ENCODE assay signal across 8 cellular contexts in the genomic region with DNA sequence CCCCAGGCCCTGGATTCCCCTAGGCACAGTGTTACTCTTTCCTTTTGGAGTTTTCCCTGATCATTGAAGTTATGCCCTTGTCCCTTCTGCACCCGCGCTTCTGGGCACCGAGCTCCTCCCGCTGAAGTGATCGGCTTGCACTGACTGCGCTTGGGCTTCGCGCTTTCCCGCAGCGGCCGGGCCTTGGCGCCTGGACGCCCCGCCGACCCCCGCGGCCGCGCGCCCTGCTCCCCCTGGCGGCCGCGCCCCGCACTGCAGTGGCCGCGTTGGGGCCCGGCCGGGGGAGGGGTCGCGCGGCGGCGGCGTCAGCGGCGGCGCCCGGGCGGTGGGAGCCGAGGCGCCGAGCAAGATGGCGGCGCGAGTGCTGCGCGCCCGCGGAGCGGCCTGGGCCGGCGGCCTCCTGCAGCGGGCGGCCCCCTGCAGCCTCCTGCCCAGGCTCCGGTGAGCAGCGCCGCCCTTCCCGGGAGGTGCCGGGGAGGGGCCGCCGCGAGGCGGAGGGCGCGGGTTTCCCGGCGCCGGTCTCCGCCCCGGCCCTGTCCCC. TPM values are rescaled to one million over a fixed set of nuclear protein-coding genes. Genes with fewer than 3 reads are reported as not detected.
DNase-seq lines count a peak whose midpoint lies in the region; ATAC-seq and TF ChIP-seq lines count a peak whose summit lies in the region.

A gene (plus strand): TSS at position 325 of the 541 bp plus-strand sequence. CDS start 25 bp downstream, at position 350.

- no peaks in the 10 kb centered on the region for H3K27me3 ChIP-seq in OCI-LY1 (ENCODE audit: insufficient read depth, low read length)
- no peaks in the 10 kb centered on the region for H3K27me3 ChIP-seq in fibroblast of lung (ENCODE audit: control insufficient read depth, insufficient read depth, low read length)

- H3K4me3 ChIP-seq in OCI-LY1 (ENCODE audit: low read depth, low read length, poor library complexity, severe bottlenecking): peak within 1 kb of the TSS; percentile 80
- peak within 1 kb of the TSS; percentile 52 to 78 (median 65) for H3K4me3 ChIP-seq in fibroblast of lung (replicated peaks in 1 of 4; ENCODE audit: control extremely low read depth in 1 of 4, insufficient read depth in 1 of 4, low read depth in 3 of 4, low read length in 4 of 4)

- ATAC-seq in GM19397 (IDR thresholded peaks at IDR 0.05; ENCODE audit: unreplicated experiment): peak; percentile 83
- peak; percentile 57 for ATAC-seq in HG03558 (IDR thresholded peaks at IDR 0.05; ENCODE audit: extremely low read depth, unreplicated experiment)
- ATAC-seq in natural killer cell: peak; percentile 89 to 93 (median 91)
- peak; percentile 89 for ATAC-seq in stimulated activated naive CD8-positive, alpha-beta T cell treated with anti-CD3 and anti-CD28 coated beads, Interleukin-15, amount 100 ng/mL, for 72 hours

- H4K20me1 ChIP-seq in OCI-LY1 (ENCODE audit: insufficient read depth, low read length): no peaks in the 10 kb centered on the region
- no peaks in the 10 kb centered on the region for H4K20me1 ChIP-seq in fibroblast of lung (ENCODE audit: control insufficient read depth, extremely low read depth, insufficient read depth, low read length)

- H3K9me2 ChIP-seq in OCI-LY1 (ENCODE audit: low read depth, low read length): no peaks in the 10 kb centered on the region

- H3K4me3 Mint-ChIP-seq in Calu3 (ENCODE audit: low read depth, unreplicated experiment) (peak within 1 kb of the TSS; percentile 76), natural killer cell (peak within 1 kb of the TSS; percentile 86)
- peak within 1 kb of the TSS; percentile 86 to 89 for H3K4me3 Mint-ChIP-seq in stimulated activated naive CD8-positive, alpha-beta T cell treated with anti-CD3 and anti-CD28 coated beads, Interleukin-15, amount 100 ng/mL, for 72 hours

- H3K4me1 Mint-ChIP-seq in Calu3 (ENCODE audit: low read depth, unreplicated experiment) (no peaks in the 10 kb centered on the region), natural killer cell (peaks cover 9 to 18% of the 10 kb centered on the region in 2 donors)
- peaks cover 34% of the 10 kb centered on the region for H3K4me1 Mint-ChIP-seq in stimulated activated naive CD8-positive, alpha-beta T cell treated with anti-CD3 and anti-CD28 coated beads, Interleukin-15, amount 100 ng/mL, for 72 hours

- CTCF ChIA-PET in Calu3 (lab: Charles Lee): interaction anchor here (0.6 to 0.8 kb wide), 3 partner anchors 69 to 323 kb away, joined by 3 to 6 read pairs (median 3); no protein-coding TSS in a partner anchor

- H3F3A ChIP-seq in OCI-LY1 (ENCODE audit: insufficient read depth, low read length): 0 out of 2 replicates have a peak, but pooled peaks cover 7% of the 10 kb centered on the region

- H3K36me3 Mint-ChIP-seq in Calu3 (ENCODE audit: insufficient read depth, unreplicated experiment) (peaks cover 7% of the 10 kb centered on the region), natural killer cell (no peaks in the 10 kb centered on the region)

- H3K79me2 ChIP-seq in OCI-LY1 (ENCODE audit: insufficient read depth, low read length) (no peaks in the 10 kb centered on the region), fibroblast of lung (ENCODE audit: control insufficient read depth, insufficient read depth, low read length) (peaks cover 2% of the 10 kb centered on the region)

- H3K4me1 ChIP-seq in OCI-LY1 (ENCODE audit: insufficient read depth, low read length, severe bottlenecking): peaks cover 7% of the 10 kb centered on the region
- peaks cover 5% of the 10 kb centered on the region for H3K4me1 ChIP-seq in fibroblast of lung (ENCODE audit: control insufficient read depth, extremely low read depth, insufficient read depth, low read length)

- intact Hi-C loops in Calu3 (cut with micrococcal nuclease; ENCODE audit: unreplicated experiment): loop anchor here (1.0 kb wide), 1 partner anchor 323 kb away; no protein-coding TSS in a partner anchor
- intact Hi-C loops in natural killer cell (cut with micrococcal nuclease): loop anchor here (1.0 to 10.0 kb wide), 3 partner anchors 14 to 430 kb away; a partner anchor contains a TSS

- H3K9me3 Mint-ChIP-seq in Calu3 (ENCODE audit: low read depth, unreplicated experiment): no peaks in the 10 kb centered on the region
- no peaks in the 10 kb centered on the region for H3K9me3 Mint-ChIP-seq in natural killer cell
- no peaks in the 10 kb centered on the region for H3K9me3 Mint-ChIP-seq in stimulated activated naive CD8-positive, alpha-beta T cell treated with anti-CD3 and anti-CD28 coated beads, Interleukin-15, amount 100 ng/mL, for 72 hours

- H3K4me2 ChIP-seq in OCI-LY1 (ENCODE audit: low read length): peak within 1 kb of the TSS; percentile 73
- peak within 1 kb of the TSS; percentile 75 for H3K4me2 ChIP-seq in fibroblast of lung (ENCODE audit: extremely low read depth, insufficient read depth, low read length)

- peak; percentile 87 for DNase-seq in Calu3
- DNase-seq in activated T-helper 1 cell treated with Interleukin-2 at 50 U/mL for 16 hours (ENCODE audit: low read depth): peak; percentile 55
- DNase-seq in fibroblast of lung (ENCODE audit: low read depth in 2 of 2): peak; percentile 43 to 46
- DNase-seq in natural killer cell: peak; percentile 72
- peak; percentile 71 to 77 for DNase-seq in stimulated activated naive CD8-positive, alpha-beta T cell treated with anti-CD3 and anti-CD28 coated beads, Interleukin-15, amount 100 ng/mL, for 72 hours

- H3K9me3 ChIP-seq in OCI-LY1 (ENCODE audit: low read length) (no peaks in the 10 kb centered on the region), fibroblast of lung (ENCODE audit: control insufficient read depth, insufficient read depth, low read depth, low read length) (no peaks in the 10 kb centered on the region)

- H2AFZ ChIP-seq in OCI-LY1 (ENCODE audit: low read length) (peak within 1 kb of the TSS; percentile 83; the same call in 1 of the 2 replicates), fibroblast of lung (ENCODE audit: low read length) (peak within 1 kb of the TSS; percentile 89)

- H3K27ac ChIP-seq in OCI-LY1 (ENCODE audit: low read depth, low read length, poor library complexity, severe bottlenecking) (peak within 1 kb of the TSS; percentile 22), fibroblast of lung (ENCODE audit: insufficient read depth, low read length) (peak within 1 kb of the TSS; percentile 59)

- H3K9ac ChIP-seq in OCI-LY1 (ENCODE audit: low read length) (peak within 1 kb of the TSS; percentile 83), fibroblast of lung (ENCODE audit: insufficient read depth, low read length) (peak within 1 kb of the TSS; percentile 63)

- no TSS peak for BruUV-seq in Calu3 (replicated peaks; lab: Mats Ljungman, UMichigan)

- H3K27me3 Mint-ChIP-seq in Calu3 (ENCODE audit: unreplicated experiment) (no peaks in the 10 kb centered on the region), natural killer cell (ENCODE audit: low read depth in 2 of 2) (no peaks in the 10 kb centered on the region)
- no peaks in the 10 kb centered on the region for H3K27me3 Mint-ChIP-seq in stimulated activated naive CD8-positive, alpha-beta T cell treated with anti-CD3 and anti-CD28 coated beads, Interleukin-15, amount 100 ng/mL, for 72 hours

- TF ChIP-seq CTCF in Calu3 (IDR thresholded peaks at IDR 0.05; ENCODE audit: unreplicated experiment) (peak; percentile 70), OCI-LY1 (IDR thresholded peaks at IDR 0.05; ENCODE audit: low read length) (peak; percentile 30), fibroblast of lung (conservative IDR thresholded peaks at IDR 0.05 in 1 of 2, IDR thresholded peaks at IDR 0.05 in 1 of 2; ENCODE audit: low read depth in 1 of 2, low read length in 2 of 2) (peak in 1 of 2 donors; percentile 22), natural killer cell (IDR thresholded peaks at IDR 0.05) (peak; percentile 52)

- H3K36me3 ChIP-seq in OCI-LY1 (ENCODE audit: insufficient read depth, low read length): no peaks in the 10 kb centered on the region
- no peaks in the 10 kb centered on the region for H3K36me3 ChIP-seq in fibroblast of lung (ENCODE audit: control insufficient read depth, insufficient read depth, low read length)

- H3K27ac Mint-ChIP-seq in Calu3 (ENCODE audit: unreplicated experiment) (peak within 1 kb of the TSS; percentile 5), natural killer cell (peak within 1 kb of the TSS; percentile 82 to 84)
- peak within 1 kb of the TSS; percentile 90 for H3K27ac Mint-ChIP-seq in stimulated activated naive CD8-positive, alpha-beta T cell treated with anti-CD3 and anti-CD28 coated beads, Interleukin-15, amount 100 ng/mL, for 72 hours

RNA-seq across cellular contexts. Expression of the gene that starts here (rescaled TPM):
- total RNA-seq in Calu3 (2022) (81.6 and 93.8 TPM in 2 replicates), fibroblast of lung (32.4 and 42.4 TPM in 2 replicates), natural killer cell (10 to 100 TPM; 35.9 to 44.8 (median 42.8) TPM)
- polyA plus RNA-seq in fibroblast of lung: 58.6 and 65.0 TPM in 2 replicates
- 37.7 and 38.7 TPM in 2 replicates for polyA plus RNA-seq in fibroblast of lung (2012)
- polyA minus RNA-seq in fibroblast of lung (ENCODE audit: low replicate concordance): 4.0 and 6.9 TPM in 2 replicates

Comparison
In these comparisons a context has a peak if more than half of its experiments do, and no peak if none do; other contexts are left out.
1. Peak in every context shown above with its lines: DNase-seq, ATAC-seq, H3K4me3 ChIP-seq and H3K27ac ChIP-seq.
2. H3K27ac Mint-ChIP-seq: peak in every context shown above with its lines; median percentile 90 in stimulated activated naive CD8-positive, alpha-beta T cell treated with anti-CD3 and anti-CD28 coated beads, Interleukin-15, amount 100 ng/mL, for 72 hours; 83 in natural killer cell; 5 in Calu3.